In the genomic region with DNA sequence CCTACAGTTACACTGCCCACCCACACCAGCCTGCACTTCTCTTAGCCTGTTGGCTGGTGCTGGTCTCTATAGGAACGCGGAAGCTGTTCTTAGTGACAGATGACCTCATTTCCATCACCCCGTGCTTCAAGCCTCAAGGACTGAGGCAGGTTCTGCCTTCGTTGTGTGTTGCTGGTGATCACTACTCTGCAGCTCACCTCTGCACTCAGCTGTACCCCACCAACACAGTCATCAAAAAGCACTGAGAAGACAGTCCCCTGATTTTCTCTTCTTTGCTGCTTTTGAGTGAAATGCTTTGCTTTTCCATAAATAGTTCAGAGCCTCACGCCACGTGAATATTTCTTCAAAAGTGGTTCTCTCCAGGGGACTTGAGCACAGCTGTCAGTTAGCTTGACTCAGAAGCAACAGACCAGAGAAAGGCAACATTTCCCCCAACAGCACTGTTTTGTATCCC, we compare ENCODE assay signal across 1 cellular context.
A peak's percentile ranks its signal among the peaks of the same experiment; 100 is the strongest.
TF ChIP-seq lines count a peak whose summit lies in the region.

No MANE protein-coding gene starts in this region.

TF ChIP-seq in GM12878, 131 proteins besides CTCF, POLR2A, EP300 and RAD21 (continued from another document and continues in another):
- TF ChIP-seq, protein P1, sequence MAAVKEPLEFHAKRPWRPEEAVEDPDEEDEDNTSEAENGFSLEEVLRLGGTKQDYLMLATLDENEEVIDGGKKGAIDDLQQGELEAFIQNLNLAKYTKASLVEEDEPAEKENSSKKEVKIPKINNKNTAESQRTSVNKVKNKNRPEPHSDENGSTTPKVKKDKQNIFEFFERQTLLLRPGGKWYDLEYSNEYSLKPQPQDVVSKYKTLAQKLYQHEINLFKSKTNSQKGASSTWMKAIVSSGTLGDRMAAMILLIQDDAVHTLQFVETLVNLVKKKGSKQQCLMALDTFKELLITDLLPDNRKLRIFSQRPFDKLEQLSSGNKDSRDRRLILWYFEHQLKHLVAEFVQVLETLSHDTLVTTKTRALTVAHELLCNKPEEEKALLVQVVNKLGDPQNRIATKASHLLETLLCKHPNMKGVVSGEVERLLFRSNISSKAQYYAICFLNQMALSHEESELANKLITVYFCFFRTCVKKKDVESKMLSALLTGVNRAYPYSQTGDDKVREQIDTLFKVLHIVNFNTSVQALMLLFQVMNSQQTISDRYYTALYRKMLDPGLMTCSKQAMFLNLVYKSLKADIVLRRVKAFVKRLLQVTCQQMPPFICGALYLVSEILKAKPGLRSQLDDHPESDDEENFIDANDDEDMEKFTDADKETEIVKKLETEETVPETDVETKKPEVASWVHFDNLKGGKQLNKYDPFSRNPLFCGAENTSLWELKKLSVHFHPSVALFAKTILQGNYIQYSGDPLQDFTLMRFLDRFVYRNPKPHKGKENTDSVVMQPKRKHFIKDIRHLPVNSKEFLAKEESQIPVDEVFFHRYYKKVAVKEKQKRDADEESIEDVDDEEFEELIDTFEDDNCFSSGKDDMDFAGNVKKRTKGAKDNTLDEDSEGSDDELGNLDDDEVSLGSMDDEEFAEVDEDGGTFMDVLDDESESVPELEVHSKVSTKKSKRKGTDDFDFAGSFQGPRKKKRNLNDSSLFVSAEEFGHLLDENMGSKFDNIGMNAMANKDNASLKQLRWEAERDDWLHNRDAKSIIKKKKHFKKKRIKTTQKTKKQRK (IDR thresholded peaks at IDR 0.05; ENCODE audit: low read depth, low read length) = no peak
- TF ChIP-seq STAT1 (conservative IDR thresholded peaks at IDR 0.05) = no peak
- TF ChIP-seq, protein P2, sequence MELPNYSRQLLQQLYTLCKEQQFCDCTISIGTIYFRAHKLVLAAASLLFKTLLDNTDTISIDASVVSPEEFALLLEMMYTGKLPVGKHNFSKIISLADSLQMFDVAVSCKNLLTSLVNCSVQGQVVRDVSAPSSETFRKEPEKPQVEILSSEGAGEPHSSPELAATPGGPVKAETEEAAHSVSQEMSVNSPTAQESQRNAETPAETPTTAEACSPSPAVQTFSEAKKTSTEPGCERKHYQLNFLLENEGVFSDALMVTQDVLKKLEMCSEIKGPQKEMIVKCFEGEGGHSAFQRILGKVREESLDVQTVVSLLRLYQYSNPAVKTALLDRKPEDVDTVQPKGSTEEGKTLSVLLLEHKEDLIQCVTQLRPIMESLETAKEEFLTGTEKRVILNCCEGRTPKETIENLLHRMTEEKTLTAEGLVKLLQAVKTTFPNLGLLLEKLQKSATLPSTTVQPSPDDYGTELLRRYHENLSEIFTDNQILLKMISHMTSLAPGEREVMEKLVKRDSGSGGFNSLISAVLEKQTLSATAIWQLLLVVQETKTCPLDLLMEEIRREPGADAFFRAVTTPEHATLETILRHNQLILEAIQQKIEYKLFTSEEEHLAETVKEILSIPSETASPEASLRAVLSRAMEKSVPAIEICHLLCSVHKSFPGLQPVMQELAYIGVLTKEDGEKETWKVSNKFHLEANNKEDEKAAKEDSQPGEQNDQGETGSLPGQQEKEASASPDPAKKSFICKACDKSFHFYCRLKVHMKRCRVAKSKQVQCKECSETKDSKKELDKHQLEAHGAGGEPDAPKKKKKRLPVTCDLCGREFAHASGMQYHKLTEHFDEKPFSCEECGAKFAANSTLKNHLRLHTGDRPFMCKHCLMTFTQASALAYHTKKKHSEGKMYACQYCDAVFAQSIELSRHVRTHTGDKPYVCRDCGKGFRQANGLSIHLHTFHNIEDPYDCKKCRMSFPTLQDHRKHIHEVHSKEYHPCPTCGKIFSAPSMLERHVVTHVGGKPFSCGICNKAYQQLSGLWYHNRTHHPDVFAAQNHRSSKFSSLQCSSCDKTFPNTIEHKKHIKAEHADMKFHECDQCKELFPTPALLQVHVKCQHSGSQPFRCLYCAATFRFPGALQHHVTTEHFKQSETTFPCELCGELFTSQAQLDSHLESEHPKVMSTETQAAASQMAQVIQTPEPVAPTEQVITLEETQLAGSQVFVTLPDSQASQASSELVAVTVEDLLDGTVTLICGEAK (IDR thresholded peaks at IDR 0.05; ENCODE audit: borderline replicate concordance) = no peak
- TF ChIP-seq MYB (IDR thresholded peaks at IDR 0.05; ENCODE audit: borderline replicate concordance, low read depth, low read length) = no peak
- no peak; the same call in 1 of the 2 replicates for TF ChIP-seq TCF3 (IDR thresholded peaks at IDR 0.05; ENCODE audit: borderline replicate concordance, insufficient read depth, low read depth, low read length)
- peak; percentile 85 for TF ChIP-seq CREM (IDR thresholded peaks at IDR 0.05; ENCODE audit: low read depth)
- TF ChIP-seq IRF4 (IDR thresholded peaks at IDR 0.05; ENCODE audit: low read depth, low read length) = 0 out of 2 replicates have a peak, but pooled peaks have one; percentile 40
- TF ChIP-seq, protein P3, sequence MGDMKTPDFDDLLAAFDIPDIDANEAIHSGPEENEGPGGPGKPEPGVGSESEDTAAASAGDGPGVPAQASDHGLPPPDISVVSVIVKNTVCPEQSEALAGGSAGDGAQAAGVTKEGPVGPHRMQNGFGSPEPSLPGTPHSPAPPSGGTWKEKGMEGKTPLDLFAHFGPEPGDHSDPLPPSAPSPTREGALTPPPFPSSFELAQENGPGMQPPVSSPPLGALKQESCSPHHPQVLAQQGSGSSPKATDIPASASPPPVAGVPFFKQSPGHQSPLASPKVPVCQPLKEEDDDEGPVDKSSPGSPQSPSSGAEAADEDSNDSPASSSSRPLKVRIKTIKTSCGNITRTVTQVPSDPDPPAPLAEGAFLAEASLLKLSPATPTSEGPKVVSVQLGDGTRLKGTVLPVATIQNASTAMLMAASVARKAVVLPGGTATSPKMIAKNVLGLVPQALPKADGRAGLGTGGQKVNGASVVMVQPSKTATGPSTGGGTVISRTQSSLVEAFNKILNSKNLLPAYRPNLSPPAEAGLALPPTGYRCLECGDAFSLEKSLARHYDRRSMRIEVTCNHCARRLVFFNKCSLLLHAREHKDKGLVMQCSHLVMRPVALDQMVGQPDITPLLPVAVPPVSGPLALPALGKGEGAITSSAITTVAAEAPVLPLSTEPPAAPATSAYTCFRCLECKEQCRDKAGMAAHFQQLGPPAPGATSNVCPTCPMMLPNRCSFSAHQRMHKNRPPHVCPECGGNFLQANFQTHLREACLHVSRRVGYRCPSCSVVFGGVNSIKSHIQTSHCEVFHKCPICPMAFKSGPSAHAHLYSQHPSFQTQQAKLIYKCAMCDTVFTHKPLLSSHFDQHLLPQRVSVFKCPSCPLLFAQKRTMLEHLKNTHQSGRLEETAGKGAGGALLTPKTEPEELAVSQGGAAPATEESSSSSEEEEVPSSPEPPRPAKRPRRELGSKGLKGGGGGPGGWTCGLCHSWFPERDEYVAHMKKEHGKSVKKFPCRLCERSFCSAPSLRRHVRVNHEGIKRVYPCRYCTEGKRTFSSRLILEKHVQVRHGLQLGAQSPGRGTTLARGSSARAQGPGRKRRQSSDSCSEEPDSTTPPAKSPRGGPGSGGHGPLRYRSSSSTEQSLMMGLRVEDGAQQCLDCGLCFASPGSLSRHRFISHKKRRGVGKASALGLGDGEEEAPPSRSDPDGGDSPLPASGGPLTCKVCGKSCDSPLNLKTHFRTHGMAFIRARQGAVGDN (IDR thresholded peaks at IDR 0.05) = peak; percentile 97
- no peak for TF ChIP-seq SPI1 (IDR thresholded peaks at IDR 0.05; ENCODE audit: borderline replicate concordance, insufficient read depth, low read depth, low read length)
- no peak for TF ChIP-seq ZNF274 (IDR thresholded peaks at IDR 0.05; ENCODE audit: insufficient read depth, insufficient read length)
- no peak for TF ChIP-seq BACH1 (IDR thresholded peaks at IDR 0.05; ENCODE audit: borderline replicate concordance)
- TF ChIP-seq, protein P4, sequence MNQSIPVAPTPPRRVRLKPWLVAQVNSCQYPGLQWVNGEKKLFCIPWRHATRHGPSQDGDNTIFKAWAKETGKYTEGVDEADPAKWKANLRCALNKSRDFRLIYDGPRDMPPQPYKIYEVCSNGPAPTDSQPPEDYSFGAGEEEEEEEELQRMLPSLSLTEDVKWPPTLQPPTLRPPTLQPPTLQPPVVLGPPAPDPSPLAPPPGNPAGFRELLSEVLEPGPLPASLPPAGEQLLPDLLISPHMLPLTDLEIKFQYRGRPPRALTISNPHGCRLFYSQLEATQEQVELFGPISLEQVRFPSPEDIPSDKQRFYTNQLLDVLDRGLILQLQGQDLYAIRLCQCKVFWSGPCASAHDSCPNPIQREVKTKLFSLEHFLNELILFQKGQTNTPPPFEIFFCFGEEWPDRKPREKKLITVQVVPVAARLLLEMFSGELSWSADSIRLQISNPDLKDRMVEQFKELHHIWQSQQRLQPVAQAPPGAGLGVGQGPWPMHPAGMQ (IDR thresholded peaks at IDR 0.05; ENCODE audit: borderline replicate concordance) = no peak
- no peak for TF ChIP-seq NR2F1 (conservative IDR thresholded peaks at IDR 0.05)
- TF ChIP-seq IKZF2 (IDR thresholded peaks at IDR 0.05) = peak in 1 of 2 experiments; percentile 47; a peak in 2 of 4 replicates
- no peak for TF ChIP-seq SIX5 (IDR thresholded peaks at IDR 0.05; ENCODE audit: low read depth, low read length, severe bottlenecking)
- TF ChIP-seq ZNF622 (IDR thresholded peaks at IDR 0.05) = no peak
- TF ChIP-seq ZZZ3 (IDR thresholded peaks at IDR 0.05; ENCODE audit: control insufficient read depth, insufficient read length, low read depth) = no peak
- TF ChIP-seq, protein P5, sequence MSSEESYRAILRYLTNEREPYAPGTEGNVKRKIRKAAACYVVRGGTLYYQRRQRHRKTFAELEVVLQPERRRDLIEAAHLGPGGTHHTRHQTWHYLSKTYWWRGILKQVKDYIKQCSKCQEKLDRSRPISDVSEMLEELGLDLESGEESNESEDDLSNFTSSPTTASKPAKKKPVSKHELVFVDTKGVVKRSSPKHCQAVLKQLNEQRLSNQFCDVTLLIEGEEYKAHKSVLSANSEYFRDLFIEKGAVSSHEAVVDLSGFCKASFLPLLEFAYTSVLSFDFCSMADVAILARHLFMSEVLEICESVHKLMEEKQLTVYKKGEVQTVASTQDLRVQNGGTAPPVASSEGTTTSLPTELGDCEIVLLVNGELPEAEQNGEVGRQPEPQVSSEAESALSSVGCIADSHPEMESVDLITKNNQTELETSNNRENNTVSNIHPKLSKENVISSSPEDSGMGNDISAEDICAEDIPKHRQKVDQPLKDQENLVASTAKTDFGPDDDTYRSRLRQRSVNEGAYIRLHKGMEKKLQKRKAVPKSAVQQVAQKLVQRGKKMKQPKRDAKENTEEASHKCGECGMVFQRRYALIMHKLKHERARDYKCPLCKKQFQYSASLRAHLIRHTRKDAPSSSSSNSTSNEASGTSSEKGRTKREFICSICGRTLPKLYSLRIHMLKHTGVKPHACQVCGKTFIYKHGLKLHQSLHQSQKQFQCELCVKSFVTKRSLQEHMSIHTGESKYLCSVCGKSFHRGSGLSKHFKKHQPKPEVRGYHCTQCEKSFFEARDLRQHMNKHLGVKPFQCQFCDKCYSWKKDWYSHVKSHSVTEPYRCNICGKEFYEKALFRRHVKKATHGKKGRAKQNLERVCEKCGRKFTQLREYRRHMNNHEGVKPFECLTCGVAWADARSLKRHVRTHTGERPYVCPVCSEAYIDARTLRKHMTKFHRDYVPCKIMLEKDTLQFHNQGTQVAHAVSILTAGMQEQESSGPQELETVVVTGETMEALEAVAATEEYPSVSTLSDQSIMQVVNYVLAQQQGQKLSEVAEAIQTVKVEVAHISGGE (CRISPR knock-in tag; IDR thresholded peaks at IDR 0.05) = no peak
- no peak for TF ChIP-seq PML (IDR thresholded peaks at IDR 0.05; ENCODE audit: low read length)
- no peak for TF ChIP-seq CHD4 (IDR thresholded peaks at IDR 0.05)
- TF ChIP-seq, protein P6, sequence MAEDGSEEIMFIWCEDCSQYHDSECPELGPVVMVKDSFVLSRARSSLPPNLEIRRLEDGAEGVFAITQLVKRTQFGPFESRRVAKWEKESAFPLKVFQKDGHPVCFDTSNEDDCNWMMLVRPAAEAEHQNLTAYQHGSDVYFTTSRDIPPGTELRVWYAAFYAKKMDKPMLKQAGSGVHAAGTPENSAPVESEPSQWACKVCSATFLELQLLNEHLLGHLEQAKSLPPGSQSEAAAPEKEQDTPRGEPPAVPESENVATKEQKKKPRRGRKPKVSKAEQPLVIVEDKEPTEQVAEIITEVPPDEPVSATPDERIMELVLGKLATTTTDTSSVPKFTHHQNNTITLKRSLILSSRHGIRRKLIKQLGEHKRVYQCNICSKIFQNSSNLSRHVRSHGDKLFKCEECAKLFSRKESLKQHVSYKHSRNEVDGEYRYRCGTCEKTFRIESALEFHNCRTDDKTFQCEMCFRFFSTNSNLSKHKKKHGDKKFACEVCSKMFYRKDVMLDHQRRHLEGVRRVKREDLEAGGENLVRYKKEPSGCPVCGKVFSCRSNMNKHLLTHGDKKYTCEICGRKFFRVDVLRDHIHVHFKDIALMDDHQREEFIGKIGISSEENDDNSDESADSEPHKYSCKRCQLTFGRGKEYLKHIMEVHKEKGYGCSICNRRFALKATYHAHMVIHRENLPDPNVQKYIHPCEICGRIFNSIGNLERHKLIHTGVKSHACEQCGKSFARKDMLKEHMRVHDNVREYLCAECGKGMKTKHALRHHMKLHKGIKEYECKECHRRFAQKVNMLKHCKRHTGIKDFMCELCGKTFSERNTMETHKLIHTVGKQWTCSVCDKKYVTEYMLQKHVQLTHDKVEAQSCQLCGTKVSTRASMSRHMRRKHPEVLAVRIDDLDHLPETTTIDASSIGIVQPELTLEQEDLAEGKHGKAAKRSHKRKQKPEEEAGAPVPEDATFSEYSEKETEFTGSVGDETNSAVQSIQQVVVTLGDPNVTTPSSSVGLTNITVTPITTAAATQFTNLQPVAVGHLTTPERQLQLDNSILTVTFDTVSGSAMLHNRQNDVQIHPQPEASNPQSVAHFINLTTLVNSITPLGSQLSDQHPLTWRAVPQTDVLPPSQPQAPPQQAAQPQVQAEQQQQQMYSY (CRISPR knock-in tag; IDR thresholded peaks at IDR 0.05) = no peak
- TF ChIP-seq CBFB (IDR thresholded peaks at IDR 0.05; ENCODE audit: low read depth) = no peak
- no peak for TF ChIP-seq SIN3A (IDR thresholded peaks at IDR 0.05; ENCODE audit: low read depth, low read length)
- TF ChIP-seq, protein P7, sequence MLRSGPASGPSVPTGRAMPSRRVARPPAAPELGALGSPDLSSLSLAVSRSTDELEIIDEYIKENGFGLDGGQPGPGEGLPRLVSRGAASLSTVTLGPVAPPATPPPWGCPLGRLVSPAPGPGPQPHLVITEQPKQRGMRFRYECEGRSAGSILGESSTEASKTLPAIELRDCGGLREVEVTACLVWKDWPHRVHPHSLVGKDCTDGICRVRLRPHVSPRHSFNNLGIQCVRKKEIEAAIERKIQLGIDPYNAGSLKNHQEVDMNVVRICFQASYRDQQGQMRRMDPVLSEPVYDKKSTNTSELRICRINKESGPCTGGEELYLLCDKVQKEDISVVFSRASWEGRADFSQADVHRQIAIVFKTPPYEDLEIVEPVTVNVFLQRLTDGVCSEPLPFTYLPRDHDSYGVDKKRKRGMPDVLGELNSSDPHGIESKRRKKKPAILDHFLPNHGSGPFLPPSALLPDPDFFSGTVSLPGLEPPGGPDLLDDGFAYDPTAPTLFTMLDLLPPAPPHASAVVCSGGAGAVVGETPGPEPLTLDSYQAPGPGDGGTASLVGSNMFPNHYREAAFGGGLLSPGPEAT (IDR thresholded peaks at IDR 0.05; ENCODE audit: low read depth) = no peak
- TF ChIP-seq, protein P8, sequence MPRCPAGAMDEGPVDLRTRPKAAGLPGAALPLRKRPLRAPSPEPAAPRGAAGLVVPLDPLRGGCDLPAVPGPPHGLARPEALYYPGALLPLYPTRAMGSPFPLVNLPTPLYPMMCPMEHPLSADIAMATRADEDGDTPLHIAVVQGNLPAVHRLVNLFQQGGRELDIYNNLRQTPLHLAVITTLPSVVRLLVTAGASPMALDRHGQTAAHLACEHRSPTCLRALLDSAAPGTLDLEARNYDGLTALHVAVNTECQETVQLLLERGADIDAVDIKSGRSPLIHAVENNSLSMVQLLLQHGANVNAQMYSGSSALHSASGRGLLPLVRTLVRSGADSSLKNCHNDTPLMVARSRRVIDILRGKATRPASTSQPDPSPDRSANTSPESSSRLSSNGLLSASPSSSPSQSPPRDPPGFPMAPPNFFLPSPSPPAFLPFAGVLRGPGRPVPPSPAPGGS (IDR thresholded peaks at IDR 0.05; ENCODE audit: borderline replicate concordance, insufficient read depth, low read depth, low read length, poor library complexity, severe bottlenecking) = no peak
- peak; percentile 41; the same call in 1 of the 2 replicates for TF ChIP-seq EED (IDR thresholded peaks at IDR 0.05; ENCODE audit: low read depth)
- TF ChIP-seq STAT3 (IDR thresholded peaks at IDR 0.05; ENCODE audit: low read depth, low read length) = no peak
- TF ChIP-seq EGR1 (IDR thresholded peaks at IDR 0.05; ENCODE audit: borderline replicate concordance in 1 of 2, low read depth in 2 of 2, low read length in 2 of 2) = 0 out of 3 replicates have a peak, but pooled peaks of 1 of the 2 experiments have one; percentile 41
